ENCODE assay signal across 30 cellular contexts in the genomic region with DNA sequence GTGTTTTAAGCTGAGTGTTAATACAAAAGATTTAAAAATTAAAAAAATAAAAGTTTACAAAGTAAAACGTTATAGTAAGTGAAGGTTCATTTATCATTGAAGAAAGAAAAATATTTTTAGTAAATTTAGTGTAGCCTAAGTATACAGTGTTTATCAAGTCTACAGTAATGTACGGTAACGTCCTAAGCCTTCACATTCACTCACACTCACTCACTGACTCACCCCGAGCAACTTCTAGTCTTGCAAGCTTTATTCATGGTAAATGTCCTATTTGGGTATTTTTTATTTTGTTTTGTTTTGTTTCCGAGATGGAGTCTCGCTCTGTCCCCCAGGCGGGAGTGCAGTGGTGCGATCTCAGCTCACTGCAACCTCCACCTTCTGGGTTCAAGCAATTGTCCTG. TPM values are rescaled to one million over a fixed set of nuclear protein-coding genes. Genes with fewer than 3 reads are reported as not detected.
DNase-seq lines count a peak whose midpoint lies in the region; ATAC-seq, FAIRE-seq and TF ChIP-seq lines count a peak whose summit lies in the region.
"Had no signal": no experiment of that assay in that cellular context is flagged by ENCODE, and none has a peak within 500 bp of the region (broad histone marks: within the 10 kb centered on the region; RNA-seq: fewer than 3 reads in every experiment).

No MANE protein-coding gene starts in this region.

- H3K27ac Mint-ChIP-seq in stimulated activated naive B cell treated with anti-CD40 and anti-IgM and Interleukin-4, amounts not matched to agents 10 μg/mL and 1 μg/mL and 100 μg/mL, for 72 hours, result peak overlapping the region; percentile 75
- H3K27ac Mint-ChIP-seq in osteocyte (ENCODE audit: unreplicated experiment), result no peak overlapping the region
- H3K27ac Mint-ChIP-seq: CD4-positive, alpha-beta T cell; GM23338 had no signal

- FAIRE-seq in G401.6 (lab: Jason Lieb, UNC), result peak; percentile 91
- FAIRE-seq: GM12892, RCC 7860 had no signal

- H3K4me3 Mint-ChIP-seq in stimulated activated naive B cell treated with anti-CD40 and anti-IgM and Interleukin-4, amounts not matched to agents 10 μg/mL and 1 μg/mL and 100 μg/mL, for 72 hours, result no peak overlapping the region
- H3K4me3 Mint-ChIP-seq in osteocyte (ENCODE audit: unreplicated experiment), result no peak overlapping the region
- H3K4me3 Mint-ChIP-seq: CD4-positive, alpha-beta T cell; GM23338 had no signal

- no peaks in the 10 kb centered on the region for H3K9me3 Mint-ChIP-seq in stimulated activated naive B cell treated with anti-CD40 and anti-IgM and Interleukin-4, amounts not matched to agents 10 μg/mL and 1 μg/mL and 100 μg/mL, for 72 hours
- no peaks in the 10 kb centered on the region for H3K9me3 Mint-ChIP-seq in osteocyte (ENCODE audit: unreplicated experiment)
- H3K9me3 Mint-ChIP-seq: CD4-positive, alpha-beta T cell; GM23338 had no signal

- H3K4me3 ChIP-seq in epithelial cell of esophagus (ENCODE audit: low read length) (no peak overlapping the region), left lung (no peak overlapping the region)
- H3K4me3 ChIP-seq: GM23338, HAP-1 had no signal

- CTCF ChIA-PET in RWPE1 (lab: Yijun Ruan, JAX), result interaction anchor here (0.6 kb wide), 1 partner anchor 86 kb away, joined by 3 read pairs; no protein-coding TSS in a partner anchor

- DNase-seq in RWPE1 (ENCODE audit: low spot score), result no peak
- DNase-seq in epithelial cell of esophagus (ENCODE audit: low read depth), result peak; percentile 27
- no peak for DNase-seq in stimulated activated naive B cell treated with anti-CD40 and anti-IgM and Interleukin-4, amounts not matched to agents 10 μg/mL and 1 μg/mL and 100 μg/mL, for 72 hours
- DNase-seq in foreskin keratinocyte, result no peak
- no peak for DNase-seq in osteocyte (ENCODE audit: extremely low spot score, unreplicated experiment)
- DNase-seq in left lung, result no peak
- DNase-seq: CD4-positive, alpha-beta T cell; COR-L47; DMS79 treated with DMSO at 0.1 percent for 48 hours; KG1; NCI-H1417; NCI-H1694 treated with DMSO at 0.1 percent for 48 hours; NCI-H2081 treated with DMSO at 0.1 percent for 48 hours; NCI-H2171 treated with DMSO at 0.1 percent for 48 hours; NCI-H524 treated with DMSO at 0.1 percent for 48 hours; NCI-H82; Right ventricle myocardium superior; SW 1271 had no signal

- peaks cover 0 to 9% of the 10 kb centered on the region in 2 donors for H3K36me3 ChIP-seq in left lung
- H3K36me3 ChIP-seq: HAP-1 had no signal

- intact Hi-C loops in left lung (cut with DNase I), result loop anchor here in 1 of 2 donors (10.0 kb wide), 1 partner anchor 104 kb away; the partner anchor contains the start of gene RNF215

- H3K4me1 Mint-ChIP-seq in stimulated activated naive B cell treated with anti-CD40 and anti-IgM and Interleukin-4, amounts not matched to agents 10 μg/mL and 1 μg/mL and 100 μg/mL, for 72 hours, result peaks cover 14 to 16% of the 10 kb centered on the region in 2 donors
- peaks cover 15% of the 10 kb centered on the region for H3K4me1 Mint-ChIP-seq in osteocyte (ENCODE audit: unreplicated experiment)

- peaks cover 9% of the 10 kb centered on the region for H3K4me1 ChIP-seq in foreskin keratinocyte
- peaks cover 8 to 66% of the 10 kb centered on the region in 2 donors for H3K4me1 ChIP-seq in left lung
- H3K4me1 ChIP-seq: HAP-1 had no signal

- peaks cover 9 to 14% of the 10 kb centered on the region in 2 donors for H3K36me3 Mint-ChIP-seq in stimulated activated naive B cell treated with anti-CD40 and anti-IgM and Interleukin-4, amounts not matched to agents 10 μg/mL and 1 μg/mL and 100 μg/mL, for 72 hours
- peaks cover 12% of the 10 kb centered on the region for H3K36me3 Mint-ChIP-seq in osteocyte (ENCODE audit: unreplicated experiment)

- peaks cover 32 to 37% of the 10 kb centered on the region in 2 donors for H3K27me3 Mint-ChIP-seq in stimulated activated naive B cell treated with anti-CD40 and anti-IgM and Interleukin-4, amounts not matched to agents 10 μg/mL and 1 μg/mL and 100 μg/mL, for 72 hours
- no peaks in the 10 kb centered on the region for H3K27me3 Mint-ChIP-seq in osteocyte (ENCODE audit: unreplicated experiment)
- H3K27me3 Mint-ChIP-seq: CD4-positive, alpha-beta T cell had no signal

- H3K27ac ChIP-seq in RWPE1, result peak overlapping the region; percentile 30; the same call in 1 of the 2 replicates
- H3K27ac ChIP-seq in foreskin keratinocyte, result no peak overlapping the region
- H3K27ac ChIP-seq in left lung, result no peak overlapping the region
- H3K27ac ChIP-seq: HL-60 had no signal

- no peaks in the 10 kb centered on the region for H3K27me3 ChIP-seq in foreskin keratinocyte
- no peaks in the 10 kb centered on the region for H3K27me3 ChIP-seq in left lung

- TF ChIP-seq CTCF in RWPE1 (conservative IDR thresholded peaks at IDR 0.05; ENCODE audit: low read depth) (no peak), epithelial cell of esophagus (IDR thresholded peaks at IDR 0.05; ENCODE audit: insufficient read depth, low read depth, low read length, missing control alignments) (no peak), foreskin keratinocyte (conservative IDR thresholded peaks at IDR 0.05) (no peak), osteocyte (IDR thresholded peaks at IDR 0.05) (no peak), left lung (IDR thresholded peaks at IDR 0.05) (no peak)

- no peaks in the 10 kb centered on the region for H3K9me3 ChIP-seq in left lung
- H3K9me3 ChIP-seq: HAP-1 had no signal

- ATAC-seq in stimulated activated naive B cell treated with anti-CD40 and anti-IgM and Interleukin-4, amounts not matched to agents 10 μg/mL and 1 μg/mL and 100 μg/mL, for 72 hours (replicated peaks), result no peak
- no peak for ATAC-seq in foreskin keratinocyte
- no peak for ATAC-seq in left lung
- ATAC-seq: GM23338 had no signal

- POLR2A ChIA-PET in RWPE1 (lab: Yijun Ruan, JAX; ENCODE audit: low non-redundant PET), result no interaction called here

RNA-seq across cellular contexts. Expression of gene CASTOR1, which starts 8.8 kb away (rescaled TPM):
- total RNA-seq in foreskin keratinocyte (3.2 and 3.5 TPM in 2 replicates), osteocyte (11.8 and 12.2 TPM in 2 replicates), left lung (10 to 100 TPM; 12.4 to 12.8 TPM)
- 2.4 and 3.1 TPM in 2 replicates for polyA plus RNA-seq in foreskin keratinocyte

RNA-seq across cellular contexts. Expression of gene OSM, which starts 13.8 kb away (rescaled TPM):
- total RNA-seq in foreskin keratinocyte (not detected in 2 replicates), osteocyte (not detected in 2 replicates), left lung (1 to 10 TPM; 4.8 to 6.3 TPM)
- not detected in 2 replicates for polyA plus RNA-seq in foreskin keratinocyte
- total RNA-seq: A673, G401, GM23338, HT1080, M059J, SK-MEL-5 had no signal
- polyA plus RNA-seq: BJ, GM23338 had no signal

RNA-seq across cellular contexts. Expression of gene LIF, which starts 33.9 kb away (rescaled TPM):
- total RNA-seq in foreskin keratinocyte (0.17 and 0.25 TPM in 2 replicates), osteocyte (13.7 and 15.5 TPM in 2 replicates), left lung (10 to 100 TPM in 1 of 2 donors, 1 to 10 TPM in 1; 8.1 to 10.7 TPM)
- 0.18 and 0.19 TPM in 2 replicates for polyA plus RNA-seq in foreskin keratinocyte

RNA-seq across cellular contexts. Expression of gene TBC1D10A, which starts 46.2 kb away (rescaled TPM):
- total RNA-seq in foreskin keratinocyte (15.0 and 16.2 TPM in 2 replicates), osteocyte (12.6 and 14.1 TPM in 2 replicates), left lung (10 to 100 TPM; 21.7 to 25.4 TPM)
- polyA plus RNA-seq in foreskin keratinocyte, result 15.2 and 15.5 TPM in 2 replicates
